24 cellular contexts compared by ENCODE assay signal in genomic region chr2:211671977-211672376, GRCh38.
A peak's percentile ranks its signal among the peaks of the same experiment; 100 is the strongest.
DNase-seq lines count a peak whose midpoint lies in the region; ATAC-seq, FAIRE-seq and TF ChIP-seq lines count a peak whose summit lies in the region.
"Had no signal": no experiment of that assay in that cellular context is flagged by ENCODE, and none has a peak within 500 bp of the region (broad histone marks: within the 10 kb centered on the region; RNA-seq: fewer than 3 reads in every experiment).

No MANE protein-coding gene starts in this region.

- TF ChIP-seq CTCF in HepG2 (CRISPR knock-in tag; IDR thresholded peaks at IDR 0.05) (no peak), right lobe of liver (IDR thresholded peaks at IDR 0.05) (no peak), K562 (IDR thresholded peaks at IDR 0.05 in 2 of 3, conservative IDR thresholded peaks at IDR 0.05 in 1 of 3; ENCODE audit: insufficient read depth in 2 of 3, low read depth in 1 of 3, low read length in 3 of 3) (no peak)

- FAIRE-seq in HepG2 (lab: Jason Lieb, UNC) (no peak), K562 (lab: Jason Lieb, UNC) (no peak)
- FAIRE-seq: GM12878, GM12892, GM18507 had no signal

- no TSS peak for BruUV-seq in HepG2 (replicated peaks; lab: Mats Ljungman, UMichigan)
- no TSS peak for BruUV-seq in K562 (replicated peaks; lab: Mats Ljungman, UMichigan)

- H2AFZ ChIP-seq in HepG2 (ENCODE audit: low read length) (no peak overlapping the region), K562 (ENCODE audit: low read depth, low read length) (no peak overlapping the region)

- CTCF ChIA-PET in HepG2 (lab: Yijun Ruan, JAX; ENCODE audit: low intra/inter-chr PET ratio, low total read pairs), result no interaction called here
- CTCF ChIA-PET in K562 (lab: Yijun Ruan, JAX; ENCODE audit: low intra/inter-chr PET ratio), result no interaction called here

- H3K9ac ChIP-seq in HepG2 (ENCODE audit: insufficient read depth, low read depth, low read length) (no peak overlapping the region), K562 (ENCODE audit: insufficient read depth in 1 of 2, low read depth in 2 of 2, low read length in 2 of 2) (no peak overlapping the region)
- H3K9ac ChIP-seq: BLaER1 had no signal

- H3K4me1 ChIP-seq in HepG2 (ENCODE audit: insufficient read depth, low read length) (no peaks in the 10 kb centered on the region), right lobe of liver (no peaks in the 10 kb centered on the region), K562 (replicated peaks in 1 of 2; ENCODE audit: control insufficient read depth in 2 of 2, insufficient read depth in 2 of 2, low read length in 2 of 2) (no peaks in the 10 kb centered on the region)
- H3K4me1 ChIP-seq: BLaER1 had no signal

- no peaks in the 10 kb centered on the region for H3K79me2 ChIP-seq in HepG2 (ENCODE audit: insufficient read depth, low read length)
- H3K79me2 ChIP-seq in K562 (ENCODE audit: control insufficient read depth, insufficient read depth, low read length), result no peaks in the 10 kb centered on the region

- H4K20me1 ChIP-seq in HepG2 (ENCODE audit: insufficient read depth, low read length) (no peaks in the 10 kb centered on the region), K562 (replicated peaks; ENCODE audit: control insufficient read depth, insufficient read depth, low read length) (no peaks in the 10 kb centered on the region)
- H4K20me1 ChIP-seq: BLaER1 had no signal

- no peak overlapping the region for H3K4me3 ChIP-seq in HepG2 (replicated peaks in 1 of 3; ENCODE audit: insufficient read depth in 1 of 3, low read depth in 2 of 3, low read length in 3 of 3)
- H3K4me3 ChIP-seq in right lobe of liver, result no peak overlapping the region
- H3K4me3 ChIP-seq in K562, result no peak overlapping the region
- H3K4me3 ChIP-seq: BLaER1, GM12878 had no signal

- ATAC-seq in HepG2 (no peak), right lobe of liver (no peak), K562 (no peak)
- ATAC-seq: GM12878 had no signal

- H3K4me2 ChIP-seq in HepG2 (ENCODE audit: low read depth, low read length) (no peak overlapping the region), K562 (ENCODE audit: insufficient read depth, low read length) (no peak overlapping the region)
- H3K4me2 ChIP-seq: BLaER1 had no signal

- POLR2A ChIA-PET in HepG2 (lab: Yijun Ruan, JAX) (no interaction called here), K562 (lab: Yijun Ruan, JAX) (no interaction called here)

- TF ChIP-seq POLR2A in HepG2 (IDR thresholded peaks at IDR 0.05; ENCODE audit: insufficient read depth in 1 of 2, low read depth in 2 of 2, low read length in 2 of 2) (no peak), right lobe of liver (IDR thresholded peaks at IDR 0.05) (no peak), K562 (conservative IDR thresholded peaks at IDR 0.05) (no peak)

- DNase-seq in HepG2 (ENCODE audit: low spot score), result no peak
- DNase-seq in right lobe of liver, result no peak
- DNase-seq in K562 (ENCODE audit: extremely low read depth in 1 of 4, low spot score in 3 of 4), result no peak
- DNase-seq in HCEC 1CT, result no peak
- no peak for DNase-seq in NCI-H128 (lab: John Stamatoyannopoulos, UW; ENCODE audit: unreplicated experiment)
- DNase-seq: ACHN; BE2C; C1 segment of cervical spinal cord; CD4-positive, alpha-beta memory T cell; CD4-positive, CD25-positive, alpha-beta regulatory T cell; CD8-positive, alpha-beta memory T cell; COR-L47; DMS 273 treated with DMSO at 0.1 percent for 48 hours; DMS153; DMS53; DMS79; DND-41; EL; GDM1 had no signal

- in situ Hi-C loops in HepG2 (cut with HindIII; ENCODE audit: extremely low pct_ligation_motif_present, low pct_unique_long_range_greater_than_20kb) (no loop called here), K562 (cut with MboI) (no loop called here)

- H3K27me3 ChIP-seq in HepG2 (ENCODE audit: control insufficient read depth in 1 of 2, insufficient read depth in 2 of 2, low read length in 2 of 2) (no peaks in the 10 kb centered on the region), right lobe of liver (no peaks in the 10 kb centered on the region), K562 (ENCODE audit: control insufficient read depth in 2 of 2, insufficient read depth in 2 of 2, low read length in 2 of 2) (no peaks in the 10 kb centered on the region)
- H3K27me3 ChIP-seq: BE2C, BLaER1 had no signal

- H3K9me3 ChIP-seq in HepG2 (ENCODE audit: low read length) (no peaks in the 10 kb centered on the region), right lobe of liver (no peaks in the 10 kb centered on the region), K562 (replicated peaks; ENCODE audit: control insufficient read depth, insufficient read depth, low read depth, low read length) (no peaks in the 10 kb centered on the region)
- H3K9me3 ChIP-seq: BE2C, BLaER1 had no signal

- 2% methylated on average over 1 of the region's 1 CpG for WGBS in HepG2 (ENCODE audit: low lambda C conversion rate)
- WGBS in right lobe of liver (ENCODE audit: insufficient coverage, low coverage, low lambda C conversion rate, missing lambda C conversion rate), result 26% methylated on average over 1 of the region's 1 CpG
- WGBS in K562 (ENCODE audit: insufficient coverage, low coverage, missing lambda C conversion rate), result 0% methylated on average over 1 of the region's 1 CpG

- H3K36me3 ChIP-seq in HepG2 (replicated peaks in 1 of 2; ENCODE audit: control insufficient read depth in 1 of 2, insufficient read depth in 2 of 2, low read length in 2 of 2) (no peaks in the 10 kb centered on the region), right lobe of liver (no peaks in the 10 kb centered on the region), K562 (ENCODE audit: control insufficient read depth, insufficient read depth, low read length) (no peaks in the 10 kb centered on the region)
- H3K36me3 ChIP-seq: BE2C, BLaER1 had no signal

- TF ChIP-seq EP300 in HepG2 (IDR thresholded peaks at IDR 0.05; ENCODE audit: low read depth in 2 of 2, low read length in 2 of 2) (no peak), HepG2 (CRISPR knock-in tag; IDR thresholded peaks at IDR 0.05; ENCODE audit: borderline replicate concordance) (no peak), K562 (IDR thresholded peaks at IDR 0.05; ENCODE audit: low read length) (no peak)

- intact Hi-C loops in HepG2 (cut with micrococcal nuclease; ENCODE audit: unreplicated experiment) (no loop called here), right lobe of liver (cut with DNase I) (no loop called here), K562 (cut with micrococcal nuclease) (no loop called here)

- TF ChIP-seq RAD21 in HepG2 (CRISPR knock-in tag; IDR thresholded peaks at IDR 0.05) (no peak), K562 (CRISPR knock-in tag; conservative IDR thresholded peaks at IDR 0.05 in 1 of 2, IDR thresholded peaks at IDR 0.05 in 1 of 2) (no peak)

- no peaks in the 10 kb centered on the region for H3K9me1 ChIP-seq in K562 (ENCODE audit: control insufficient read depth, insufficient read depth, low read length)

- no peak overlapping the region for H3K27ac ChIP-seq in HepG2 (ENCODE audit: extremely low read length, insufficient read depth, low read length)
- no peak overlapping the region for H3K27ac ChIP-seq in right lobe of liver
- H3K27ac ChIP-seq in K562 (ENCODE audit: extremely low read depth, low read depth, low read length), result no peak overlapping the region
- H3K27ac ChIP-seq: 22Rv1, BLaER1 had no signal

TF ChIP-seq in HepG2, 621 proteins besides CTCF, POLR2A, EP300 and RAD21:
- TF ChIP-seq MAFF (IDR thresholded peaks at IDR 0.05; ENCODE audit: low read depth, low read length) (peak; percentile 82), MAFK (conservative IDR thresholded peaks at IDR 0.05 in 1 of 2, IDR thresholded peaks at IDR 0.05 in 1 of 2; ENCODE audit: low read length in 2 of 2) (peak; percentile 69 to 91; a peak in 3 of 4 replicates), ZNF362 (CRISPR knock-in tag; IDR thresholded peaks at IDR 0.05; ENCODE audit: borderline replicate concordance) (no peak)
TF ChIP-seq in HepG2: peak in this region for 2.

TF ChIP-seq in K562, 482 proteins besides CTCF, POLR2A, EP300 and RAD21:
- no peak for TF ChIP-seq ZNF584 (CRISPR knock-in tag; IDR thresholded peaks at IDR 0.05; ENCODE audit: low read depth)
- 0 out of 2 replicates have a peak, but pooled peaks have one; percentile 2 for TF ChIP-seq ZNF316 (IDR thresholded peaks at IDR 0.05)

Comparison
In these comparisons a context has a peak if more than half of its experiments do, and no peak if none do; other contexts are left out.
1. Of the 241 proteins assayed by ChIP-seq in both HepG2 and K562: peak only in HepG2: MAFF and MAFK; only in K562: none; in both: none; in neither: 239.